Comparison of ENCODE assay signal across 1 cellular context in the genomic region with DNA sequence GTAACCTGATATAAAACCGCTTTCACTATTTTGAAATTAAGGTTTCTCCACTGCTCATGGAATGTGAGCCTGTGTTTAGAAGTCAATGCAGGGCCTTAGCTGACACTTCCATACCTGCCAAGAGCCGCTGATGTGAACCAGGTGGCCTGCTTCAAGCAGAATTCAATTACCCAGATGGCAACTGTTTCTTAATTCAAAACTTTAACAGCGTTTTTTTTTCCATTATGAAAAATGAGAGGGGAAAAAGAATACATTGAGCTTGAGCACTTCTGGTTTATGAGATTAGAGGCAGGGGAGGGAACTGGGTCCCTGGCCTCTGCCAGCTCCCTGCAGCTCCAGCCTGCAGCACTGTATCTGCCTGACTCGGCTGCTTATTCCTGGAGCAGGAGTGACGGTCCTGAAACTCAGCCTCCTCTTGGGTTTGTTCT.
TF ChIP-seq lines count a peak whose summit lies in the region.

No MANE protein-coding gene starts in this region.

TF ChIP-seq in H1, 55 proteins besides CTCF, POLR2A, EP300 and RAD21:
- TF ChIP-seq HDAC2 (IDR thresholded peaks at IDR 0.05; ENCODE audit: borderline replicate concordance in 1 of 2, low read depth in 2 of 2, low read length in 2 of 2) (no peak), TEAD4 (IDR thresholded peaks at IDR 0.05; ENCODE audit: low read depth, low read length) (no peak), CEBPB (IDR thresholded peaks at IDR 0.05; ENCODE audit: low read depth, low read length) (no peak)
- TF ChIP-seq, protein P1, sequence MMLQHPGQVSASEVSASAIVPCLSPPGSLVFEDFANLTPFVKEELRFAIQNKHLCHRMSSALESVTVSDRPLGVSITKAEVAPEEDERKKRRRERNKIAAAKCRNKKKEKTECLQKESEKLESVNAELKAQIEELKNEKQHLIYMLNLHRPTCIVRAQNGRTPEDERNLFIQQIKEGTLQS (IDR thresholded peaks at IDR 0.05; ENCODE audit: insufficient read depth, low read depth, low read length): no peak
